Comparison of ENCODE assay signal across 8 cellular contexts in genomic region chr13:97855570-97855970, GRCh38.
DNase-seq lines count a peak whose midpoint lies in the region; ATAC-seq and TF ChIP-seq lines count a peak whose summit lies in the region.

No MANE protein-coding gene starts in this region.

- H3K27ac ChIP-seq in right atrium auricular region = no peak overlapping the region

- DNase-seq in Right ventricle myocardium inferior (ENCODE audit: missing footprints) (no peak), cardiac septum (ENCODE audit: low spot score) (no peak), NCI-H345 (lab: John Stamatoyannopoulos, UW) (peak; percentile 75), amygdala (lab: John Stamatoyannopoulos, UW) (peak in 29 of 56 donors; percentile 0 to 71 (median 14)), right atrium auricular region (ENCODE audit: low spot score) (no peak), skeletal muscle cell (ENCODE audit: low read depth) (peak; percentile 72), GM19238 (ENCODE audit: insufficient read length, low spot score) (no peak)

- peak; percentile 68 to 90 for TF ChIP-seq CTCF in right atrium auricular region (IDR thresholded peaks at IDR 0.05)

- H3K9me3 ChIP-seq in right atrium auricular region = no peaks in the 10 kb centered on the region

- ATAC-seq in Right ventricle myocardium inferior = peak; percentile 74
- ATAC-seq in HG03280 (IDR thresholded peaks at IDR 0.05; ENCODE audit: unreplicated experiment) = peak; percentile 54

- H3K27me3 ChIP-seq in right atrium auricular region = no peaks in the 10 kb centered on the region

- H3K4me1 ChIP-seq in right atrium auricular region = peaks cover 0 to 5% of the 10 kb centered on the region in 2 donors

- H3K4me3 ChIP-seq in right atrium auricular region = no peak overlapping the region
- no peak overlapping the region for H3K4me3 ChIP-seq in skeletal muscle cell (ENCODE audit: low read depth, low read length)

- intact Hi-C loops in Right ventricle myocardium inferior (cut with DNase I) (loop anchor here (2.0 to 5.0 kb wide), 3 partner anchors 57 to 817 kb away; no protein-coding TSS in a partner anchor), cardiac septum (cut with DNase I) (loop anchor here (5.0 kb wide), 1 partner anchor 122 kb away; no protein-coding TSS in a partner anchor)

- H3K36me3 ChIP-seq in right atrium auricular region = no peaks in the 10 kb centered on the region

Comparison
In these comparisons a context has a peak if more than half of its experiments do, and no peak if none do; other contexts are left out.
1. DNase-seq: peak in NCI-H345 (single experiment), amygdala (29 of 56) and skeletal muscle cell (single experiment); none in Right ventricle myocardium inferior (single experiment), cardiac septum (single experiment), right atrium auricular region (single experiment) and GM19238 (single experiment).